ENCODE assay signal across 1 cellular context in the genomic region with DNA sequence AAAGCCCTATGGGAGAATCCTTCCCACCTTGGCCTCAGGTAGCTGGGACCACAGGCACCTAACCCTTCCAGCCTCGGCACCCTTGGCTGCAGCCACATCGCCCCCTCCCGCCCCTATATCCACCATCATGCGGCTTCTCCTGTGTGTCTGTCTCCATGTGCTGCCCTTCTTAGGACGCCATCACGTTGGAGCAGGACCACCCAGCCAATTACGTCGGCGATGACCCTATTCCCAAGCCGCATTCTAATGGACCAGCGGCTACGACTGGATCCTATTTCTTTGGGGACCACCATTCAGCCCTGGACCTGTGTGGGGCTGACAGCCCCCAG.
TF ChIP-seq lines count a peak whose summit lies in the region.

No MANE protein-coding gene starts in this region.

TF ChIP-seq in HCT116, 20 proteins besides CTCF, POLR2A, EP300 and RAD21 (continued from another document):
- TF ChIP-seq SRF (IDR thresholded peaks at IDR 0.05; ENCODE audit: low read depth) (no peak), EZH2 (IDR thresholded peaks at IDR 0.05) (no peak), CEBPB (IDR thresholded peaks at IDR 0.05; ENCODE audit: low read depth) (no peak)
- TF ChIP-seq, protein P1, sequence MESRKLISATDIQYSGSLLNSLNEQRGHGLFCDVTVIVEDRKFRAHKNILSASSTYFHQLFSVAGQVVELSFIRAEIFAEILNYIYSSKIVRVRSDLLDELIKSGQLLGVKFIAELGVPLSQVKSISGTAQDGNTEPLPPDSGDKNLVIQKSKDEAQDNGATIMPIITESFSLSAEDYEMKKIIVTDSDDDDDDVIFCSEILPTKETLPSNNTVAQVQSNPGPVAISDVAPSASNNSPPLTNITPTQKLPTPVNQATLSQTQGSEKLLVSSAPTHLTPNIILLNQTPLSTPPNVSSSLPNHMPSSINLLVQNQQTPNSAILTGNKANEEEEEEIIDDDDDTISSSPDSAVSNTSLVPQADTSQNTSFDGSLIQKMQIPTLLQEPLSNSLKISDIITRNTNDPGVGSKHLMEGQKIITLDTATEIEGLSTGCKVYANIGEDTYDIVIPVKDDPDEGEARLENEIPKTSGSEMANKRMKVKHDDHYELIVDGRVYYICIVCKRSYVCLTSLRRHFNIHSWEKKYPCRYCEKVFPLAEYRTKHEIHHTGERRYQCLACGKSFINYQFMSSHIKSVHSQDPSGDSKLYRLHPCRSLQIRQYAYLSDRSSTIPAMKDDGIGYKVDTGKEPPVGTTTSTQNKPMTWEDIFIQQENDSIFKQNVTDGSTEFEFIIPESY (IDR thresholded peaks at IDR 0.05; ENCODE audit: extremely low read depth, insufficient replicate concordance, low read length) = no peak
